Comparison of ENCODE assay signal across 14 cellular contexts in genomic region chr20:40690836-40691565, GRCh38. TPM values are rescaled to one million over a fixed set of nuclear protein-coding genes. Genes with fewer than 3 reads are reported as not detected.
A peak's percentile ranks its signal among the peaks of the same experiment; 100 is the strongest.
DNase-seq lines count a peak whose midpoint lies in the region; ATAC-seq and TF ChIP-seq lines count a peak whose summit lies in the region.
"Had no signal": no experiment of that assay in that cellular context is flagged by ENCODE, and none has a peak within 500 bp of the region (broad histone marks: within the 10 kb centered on the region; RNA-seq: fewer than 3 reads in every experiment).

No MANE protein-coding gene starts in this region.

- H3K4me3 ChIP-seq in HUES64 (ENCODE audit: low read length): peak overlapping the region; percentile 59
- H3K4me3 ChIP-seq in lower lobe of right lung: peak overlapping the region; percentile 79
- peak overlapping the region in 7 of 8 donors; percentile 52 to 87 (median 65) for H3K4me3 ChIP-seq in spleen
- no peak overlapping the region for H3K4me3 ChIP-seq in GM23248
- no peak overlapping the region for H3K4me3 ChIP-seq in PC-9

- no peak overlapping the region for H3K9ac ChIP-seq in HUES64 (ENCODE audit: low read depth, low read length)
- no peak overlapping the region for H3K9ac ChIP-seq in GM23248

- H3K27ac ChIP-seq in HUES64 (ENCODE audit: low read depth, low read length) (no peak overlapping the region), lower lobe of right lung (peak overlapping the region; percentile 99), spleen (peak overlapping the region in 7 of 8 donors; percentile 86 to 94 (median 90)), GM23248 (no peak overlapping the region), PC-9 (no peak overlapping the region)

- no peaks in the 10 kb centered on the region for H3F3A ChIP-seq in GM23248 (ENCODE audit: insufficient read depth)
- no peaks in the 10 kb centered on the region for H3F3A ChIP-seq in PC-9 (ENCODE audit: insufficient read depth, low read depth)

- H3K4me1 ChIP-seq in HUES64 (ENCODE audit: insufficient read depth, low read length) (peaks cover 4% of the 10 kb centered on the region; the same call in 1 of the 2 replicates), lower lobe of right lung (peaks cover 38% of the 10 kb centered on the region), spleen (peaks cover 0 to 58% (median 38%) of the 10 kb centered on the region in 6 donors), GM23248 (ENCODE audit: insufficient read depth) (no peaks in the 10 kb centered on the region), PC-9 (replicated peaks; ENCODE audit: insufficient read depth) (no peaks in the 10 kb centered on the region)
- H3K4me1 ChIP-seq: prostate gland had no signal

- intact Hi-C loops in lower lobe of right lung (cut with DNase I) (no loop called here), spleen (cut with DNase I; ENCODE audit: low total_unique reads) (loop anchor here (10.0 kb wide), 1 partner anchor 806 kb away; no protein-coding TSS in a partner anchor), PC-9 (cut with micrococcal nuclease; ENCODE audit: unreplicated experiment) (no loop called here)
- intact Hi-C loops in activated naive CD4-positive, alpha-beta T cell treated with anti-CD3 and anti-CD28 coated beads for 36 hours (cut with micrococcal nuclease): loop anchor here (2.0 to 5.0 kb wide), 4 partner anchors 424 to 1424 kb away; no protein-coding TSS in a partner anchor

- ATAC-seq in lower lobe of right lung: no peak

- no peaks in the 10 kb centered on the region for H3K36me3 ChIP-seq in HUES64 (ENCODE audit: insufficient read depth, low read length)
- H3K36me3 ChIP-seq in lower lobe of right lung: no peaks in the 10 kb centered on the region
- H3K36me3 ChIP-seq in spleen: peaks cover 0 to 13% (median 0%) of the 10 kb centered on the region in 6 donors
- H3K36me3 ChIP-seq in GM23248 (ENCODE audit: low read depth): no peaks in the 10 kb centered on the region
- H3K36me3 ChIP-seq in PC-9 (ENCODE audit: low read depth): no peaks in the 10 kb centered on the region
- H3K36me3 ChIP-seq: prostate gland had no signal

- no peaks in the 10 kb centered on the region for H3K9me3 ChIP-seq in HUES64 (ENCODE audit: insufficient read depth, low read depth, low read length)
- H3K9me3 ChIP-seq in lower lobe of right lung: no peaks in the 10 kb centered on the region
- no peaks in the 10 kb centered on the region for H3K9me3 ChIP-seq in spleen
- H3K9me3 ChIP-seq in GM23248 (ENCODE audit: low read depth): no peaks in the 10 kb centered on the region
- H3K9me3 ChIP-seq in PC-9 (ENCODE audit: insufficient read depth, low read depth): no peaks in the 10 kb centered on the region
- H3K9me3 ChIP-seq: prostate gland had no signal

- no peak overlapping the region for H3K27ac Mint-ChIP-seq in chondrocyte (ENCODE audit: unreplicated experiment)
- no peak overlapping the region for H3K27ac Mint-ChIP-seq in activated naive CD4-positive, alpha-beta T cell treated with anti-CD3 and anti-CD28 coated beads for 36 hours
- H3K27ac Mint-ChIP-seq: activated CD8-positive, alpha-beta T cell treated with anti-CD3 and anti-CD28 coated beads for 36 hours; CD4-positive, alpha-beta T cell; T-helper 2 cell treated with Interferon-gamma antibody and Interleukin-4, amounts not matched to agents 5 μg/mL and 100 μg/mL, for 36 hours had no signal

- no peaks in the 10 kb centered on the region for H3K36me3 Mint-ChIP-seq in chondrocyte (ENCODE audit: low read depth)
- no peaks in the 10 kb centered on the region for H3K36me3 Mint-ChIP-seq in activated naive CD4-positive, alpha-beta T cell treated with anti-CD3 and anti-CD28 coated beads for 36 hours (ENCODE audit: low read depth)

- H3K9me3 Mint-ChIP-seq in chondrocyte (ENCODE audit: low read depth): no peaks in the 10 kb centered on the region
- H3K9me3 Mint-ChIP-seq in activated naive CD4-positive, alpha-beta T cell treated with anti-CD3 and anti-CD28 coated beads for 36 hours: no peaks in the 10 kb centered on the region
- H3K9me3 Mint-ChIP-seq: activated CD8-positive, alpha-beta T cell treated with anti-CD3 and anti-CD28 coated beads for 36 hours; CD4-positive, alpha-beta T cell; T-helper 2 cell treated with Interferon-gamma antibody and Interleukin-4, amounts not matched to agents 5 μg/mL and 100 μg/mL, for 36 hours had no signal

- no peak overlapping the region for H3K4me2 ChIP-seq in GM23248 (ENCODE audit: unreplicated experiment)
- H3K4me2 ChIP-seq in PC-9: no peak overlapping the region

- WGBS in HUES64: 4% methylated on average over 33 of the region's 45 CpGs
- 21 to 37% (median 28%) methylated on average over 33 to 45 of the region's 45 CpGs for WGBS in spleen, 5 donors
- WGBS in GM23248 (ENCODE audit: low coverage in 1 of 2, low lambda C conversion rate in 2 of 2, missing lambda C conversion rate in 2 of 2), 2 experiments: 84 to 86% methylated on average over 44 to 45 of the region's 45 CpGs

- CTCF ChIA-PET in activated naive CD4-positive, alpha-beta T cell treated with anti-CD3 and anti-CD28 coated beads for 36 hours (lab: Charles Lee): no interaction called here
- CTCF ChIA-PET in PC-9 (lab: Charles Lee): no interaction called here

- H3K27me3 Mint-ChIP-seq in chondrocyte (ENCODE audit: low read depth): peaks cover 67% of the 10 kb centered on the region
- H3K27me3 Mint-ChIP-seq in activated naive CD4-positive, alpha-beta T cell treated with anti-CD3 and anti-CD28 coated beads for 36 hours (ENCODE audit: low read depth): peaks cover 78% of the 10 kb centered on the region

- H3K27me3 ChIP-seq in HUES64 (ENCODE audit: insufficient read depth, low read length) (peaks cover 98% of the 10 kb centered on the region), lower lobe of right lung (ENCODE audit: low read depth) (peaks cover 47% of the 10 kb centered on the region), spleen (replicated peaks in 1 of 7) (peaks cover 0 to 99% (median 60%) of the 10 kb centered on the region in 7 donors), GM23248 (replicated peaks; ENCODE audit: insufficient read depth) (no peaks in the 10 kb centered on the region; the same call in 1 of the 2 replicates), PC-9 (ENCODE audit: insufficient read depth, low read depth) (peaks cover 51% of the 10 kb centered on the region)

- H3K9me2 ChIP-seq in GM23248 (ENCODE audit: insufficient read depth) (no peaks in the 10 kb centered on the region), PC-9 (ENCODE audit: insufficient read depth) (no peaks in the 10 kb centered on the region)

- no peaks in the 10 kb centered on the region for H3K79me2 ChIP-seq in GM23248 (ENCODE audit: insufficient read depth)
- no peaks in the 10 kb centered on the region for H3K79me2 ChIP-seq in PC-9 (ENCODE audit: low read depth)

- TF ChIP-seq CTCF in chondrocyte (IDR thresholded peaks at IDR 0.05) (no peak), lower lobe of right lung (IDR thresholded peaks at IDR 0.05) (no peak), spleen (IDR thresholded peaks at IDR 0.05 in 8 of 11, conservative IDR thresholded peaks at IDR 0.05 in 3 of 11) (no peak), PC-9 (conservative IDR thresholded peaks at IDR 0.05) (no peak)

- peaks cover 35% of the 10 kb centered on the region for H3K4me1 Mint-ChIP-seq in chondrocyte (ENCODE audit: low read depth)
- peaks cover 11% of the 10 kb centered on the region for H3K4me1 Mint-ChIP-seq in activated naive CD4-positive, alpha-beta T cell treated with anti-CD3 and anti-CD28 coated beads for 36 hours (ENCODE audit: low read depth)

- H4K20me1 ChIP-seq in GM23248 (ENCODE audit: insufficient read depth): no peaks in the 10 kb centered on the region
- no peaks in the 10 kb centered on the region for H4K20me1 ChIP-seq in PC-9 (ENCODE audit: insufficient read depth)

- POLR2A ChIA-PET in PC-9 (lab: Charles Lee; ENCODE audit: unreplicated experiment): no interaction called here

- in situ Hi-C loops in GM23248 (cut with MboI): loop anchor here (10.0 kb wide), 3 partner anchors 426 to 796 kb away; no protein-coding TSS in a partner anchor

- peak overlapping the region; percentile 31 for H3K4me3 Mint-ChIP-seq in chondrocyte (ENCODE audit: unreplicated experiment)
- H3K4me3 Mint-ChIP-seq in activated naive CD4-positive, alpha-beta T cell treated with anti-CD3 and anti-CD28 coated beads for 36 hours: no peak overlapping the region
- H3K4me3 Mint-ChIP-seq: activated CD8-positive, alpha-beta T cell treated with anti-CD3 and anti-CD28 coated beads for 36 hours; CD4-positive, alpha-beta T cell; T-helper 2 cell treated with Interferon-gamma antibody and Interleukin-4, amounts not matched to agents 5 μg/mL and 100 μg/mL, for 36 hours had no signal

- no peak for DNase-seq in chondrocyte (ENCODE audit: low spot score)
- no peak for DNase-seq in lower lobe of right lung
- no peak for DNase-seq in spleen
- no peak for DNase-seq in CD1c-positive myeloid dendritic cell (ENCODE audit: extremely low spot score)
- DNase-seq in GM23248: no peak
- DNase-seq in activated naive CD4-positive, alpha-beta T cell treated with anti-CD3 and anti-CD28 coated beads for 36 hours: no peak
- DNase-seq in PC-9: no peak
- DNase-seq: activated CD8-positive, alpha-beta T cell treated with anti-CD3 and anti-CD28 coated beads for 36 hours; activated naive CD4-positive, alpha-beta T cell; CD4-positive, alpha-beta T cell; NCI-H2227 treated with DMSO at 0.1 percent for 48 hours had no signal

- no peak for TF ChIP-seq POLR2A in spleen (IDR thresholded peaks at IDR 0.05)

- H2AFZ ChIP-seq in GM23248 (no peak overlapping the region), PC-9 (no peak overlapping the region)

- BruUV-seq in PC-9 (replicated peaks; lab: Mats Ljungman, UMichigan): no TSS peak

RNA-seq across cellular contexts. Expression of gene MAFB, which starts 2.0 kb away (rescaled TPM):
- 1.8 TPM for polyA plus RNA-seq in HUES64 (2013, experiment 1 of 2)
- 1.7 TPM for polyA plus RNA-seq in HUES64 (2013, experiment 2 of 2)
- total RNA-seq in chondrocyte (3.0 to 5.4 TPM (median 4.2 TPM) in 3 replicates), lower lobe of right lung (63.3 TPM), spleen (100 to 1,000 TPM; 140 to 295 (median 194) TPM), PC-9 (2021) (not detected in 2 replicates)
- polyA plus RNA-seq in spleen (10 to 100 TPM; 18.7 to 53.2 (median 27.3) TPM), GM23248 (2016; fragmentation: Nextera tagmentation; extraction: Ambion mirVana) (3.8 and 4.4 TPM in 2 replicates)
- 1.8 and 1.9 TPM in 2 replicates for total RNA-seq in GM23248 (2014; rRNA removed; shearing (Covaris generic))
- not detected for total RNA-seq in activated naive CD4-positive, alpha-beta T cell treated with anti-CD3 and anti-CD28 coated beads for 36 hours
- total RNA-seq: activated CD8-positive, alpha-beta T cell treated with anti-CD3 and anti-CD28 coated beads for 36 hours had no signal

Comparison
In these comparisons a context has a peak if more than half of its experiments do, and no peak if none do; other contexts are left out.
1. H3K27ac ChIP-seq: peak in lower lobe of right lung (single experiment) and spleen (7 of 8); none in HUES64 (single experiment), GM23248 (single experiment) and PC-9 (single experiment).
2. H3K4me3 ChIP-seq: peak in HUES64 (single experiment), lower lobe of right lung (single experiment) and spleen (7 of 8); none in GM23248 (single experiment) and PC-9 (single experiment).
3. RNA of gene MAFB, which starts 2.0 kb away (total RNA-seq): 140 to 295 TPM in spleen and 63.3 TPM in lower lobe of right lung (single experiment); 3.0 to 5.4 TPM in chondrocyte, 1.8 to 1.9 TPM in GM23248, not detected in activated naive CD4-positive, alpha-beta T cell treated with anti-CD3 and anti-CD28 coated beads for 36 hours and not detected in PC-9; every median in the first group is over 10 times any median in the second.
4. intact Hi-C loops: an anchor here in spleen (10.0 kb wide) and activated naive CD4-positive, alpha-beta T cell treated with anti-CD3 and anti-CD28 coated beads for 36 hours (2.0 to 5.0 kb wide); none called in lower lobe of right lung and PC-9.